1 cellular context compared by ENCODE assay signal in the genomic region with DNA sequence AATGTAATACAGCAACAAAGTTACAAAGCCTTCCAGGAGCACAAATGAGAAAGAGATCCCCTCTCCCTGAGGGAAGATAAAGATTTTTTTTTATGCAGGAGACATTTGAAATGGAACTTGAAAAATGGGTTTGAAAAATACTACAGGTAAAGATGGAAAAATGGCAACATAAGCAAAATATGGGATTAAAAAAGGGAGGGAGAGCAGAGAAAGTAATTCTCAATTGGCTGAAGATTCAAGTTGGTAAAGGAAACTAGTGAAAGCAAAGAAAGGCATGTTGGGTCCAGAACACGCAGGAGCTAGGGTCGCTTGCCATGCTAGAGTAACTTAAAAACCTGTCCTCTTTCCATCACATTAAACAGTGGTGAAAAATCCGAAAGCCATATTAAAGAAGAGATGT.
TF ChIP-seq lines count a peak whose summit lies in the region.

No MANE protein-coding gene starts in this region.

TF ChIP-seq in HCT116, 20 proteins besides CTCF, POLR2A, EP300 and RAD21:
- TF ChIP-seq JUND (IDR thresholded peaks at IDR 0.05): no peak
- TF ChIP-seq CBX3 (IDR thresholded peaks at IDR 0.05; ENCODE audit: low read depth): no peak
- TF ChIP-seq POLR2AphosphoS5 (IDR thresholded peaks at IDR 0.05; ENCODE audit: low read depth, low read length): no peak
- TF ChIP-seq SP1 (IDR thresholded peaks at IDR 0.05; ENCODE audit: low read depth): no peak
- TF ChIP-seq MAX (IDR thresholded peaks at IDR 0.05): no peak
- TF ChIP-seq ELF1 (IDR thresholded peaks at IDR 0.05; ENCODE audit: borderline replicate concordance, low read depth): no peak
- no peak for TF ChIP-seq YY1 (IDR thresholded peaks at IDR 0.05; ENCODE audit: extremely low read depth, insufficient replicate concordance, low read depth, low read length)
- no peak for TF ChIP-seq FOSL1 (IDR thresholded peaks at IDR 0.05; ENCODE audit: low read depth)
- no peak for TF ChIP-seq EGR1 (IDR thresholded peaks at IDR 0.05; ENCODE audit: low read depth)
- TF ChIP-seq, protein P1, sequence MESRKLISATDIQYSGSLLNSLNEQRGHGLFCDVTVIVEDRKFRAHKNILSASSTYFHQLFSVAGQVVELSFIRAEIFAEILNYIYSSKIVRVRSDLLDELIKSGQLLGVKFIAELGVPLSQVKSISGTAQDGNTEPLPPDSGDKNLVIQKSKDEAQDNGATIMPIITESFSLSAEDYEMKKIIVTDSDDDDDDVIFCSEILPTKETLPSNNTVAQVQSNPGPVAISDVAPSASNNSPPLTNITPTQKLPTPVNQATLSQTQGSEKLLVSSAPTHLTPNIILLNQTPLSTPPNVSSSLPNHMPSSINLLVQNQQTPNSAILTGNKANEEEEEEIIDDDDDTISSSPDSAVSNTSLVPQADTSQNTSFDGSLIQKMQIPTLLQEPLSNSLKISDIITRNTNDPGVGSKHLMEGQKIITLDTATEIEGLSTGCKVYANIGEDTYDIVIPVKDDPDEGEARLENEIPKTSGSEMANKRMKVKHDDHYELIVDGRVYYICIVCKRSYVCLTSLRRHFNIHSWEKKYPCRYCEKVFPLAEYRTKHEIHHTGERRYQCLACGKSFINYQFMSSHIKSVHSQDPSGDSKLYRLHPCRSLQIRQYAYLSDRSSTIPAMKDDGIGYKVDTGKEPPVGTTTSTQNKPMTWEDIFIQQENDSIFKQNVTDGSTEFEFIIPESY (IDR thresholded peaks at IDR 0.05; ENCODE audit: extremely low read depth, insufficient replicate concordance, low read length): no peak
- TF ChIP-seq, protein P2, sequence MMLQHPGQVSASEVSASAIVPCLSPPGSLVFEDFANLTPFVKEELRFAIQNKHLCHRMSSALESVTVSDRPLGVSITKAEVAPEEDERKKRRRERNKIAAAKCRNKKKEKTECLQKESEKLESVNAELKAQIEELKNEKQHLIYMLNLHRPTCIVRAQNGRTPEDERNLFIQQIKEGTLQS (IDR thresholded peaks at IDR 0.05): no peak
- TF ChIP-seq CEBPB (IDR thresholded peaks at IDR 0.05; ENCODE audit: low read depth): no peak
- no peak for TF ChIP-seq EZH2 (IDR thresholded peaks at IDR 0.05)
- no peak for TF ChIP-seq SRF (IDR thresholded peaks at IDR 0.05; ENCODE audit: low read depth)
- TF ChIP-seq ZNF274 (IDR thresholded peaks at IDR 0.05; ENCODE audit: low read depth, low read length): no peak
- no peak for TF ChIP-seq EZH2phosphoT487 (IDR thresholded peaks at IDR 0.05; ENCODE audit: borderline replicate concordance)
